Comparison of ENCODE assay signal across 1 cellular context in genomic region chr2:130352229-130352628, GRCh38.
TF ChIP-seq lines count a peak whose summit lies in the region.

No MANE protein-coding gene starts in this region.

TF ChIP-seq in K562, 482 proteins besides CTCF, POLR2A, EP300 and RAD21 (continued from another document):
- TF ChIP-seq CBX3 (IDR thresholded peaks at IDR 0.05; ENCODE audit: borderline replicate concordance in 1 of 2, low read length in 2 of 2) (no peak), POLR2H (tag; IDR thresholded peaks at IDR 0.05; ENCODE audit: low read depth) (no peak), CREB1 (IDR thresholded peaks at IDR 0.05) (no peak), CREB1 (CRISPR knock-in tag; IDR thresholded peaks at IDR 0.05) (no peak), SRSF7 (optimal IDR thresholded peaks at IDR 0.05; ENCODE audit: low read depth, low read length) (no peak), TBL1XR1 (IDR thresholded peaks at IDR 0.05; ENCODE audit: low read length in 2 of 2) (no peak), HMGN3 (IDR thresholded peaks at IDR 0.05; ENCODE audit: borderline replicate concordance, extremely low read depth, insufficient read length, low read depth, low read length) (no peak), PTRF (tag; IDR thresholded peaks at IDR 0.05) (no peak), DPF2 (IDR thresholded peaks at IDR 0.05) (no peak), HDGF (IDR thresholded peaks at IDR 0.05) (no peak), CUX1 (CRISPR knock-in tag; IDR thresholded peaks at IDR 0.05) (no peak), E2F5 (CRISPR knock-in tag; IDR thresholded peaks at IDR 0.05) (no peak), MIER1 (IDR thresholded peaks at IDR 0.05; ENCODE audit: low read depth) (no peak), GATA2 (CRISPR knock-in tag; IDR thresholded peaks at IDR 0.05) (no peak), DIDO1 (tag; IDR thresholded peaks at IDR 0.05; ENCODE audit: low read depth) (no peak), ZNF354B (CRISPR knock-in tag; IDR thresholded peaks at IDR 0.05) (no peak), ZBTB33 (CRISPR knock-in tag; IDR thresholded peaks at IDR 0.05) (no peak), CSDE1 (IDR thresholded peaks at IDR 0.05) (no peak)
